In the genomic region with DNA sequence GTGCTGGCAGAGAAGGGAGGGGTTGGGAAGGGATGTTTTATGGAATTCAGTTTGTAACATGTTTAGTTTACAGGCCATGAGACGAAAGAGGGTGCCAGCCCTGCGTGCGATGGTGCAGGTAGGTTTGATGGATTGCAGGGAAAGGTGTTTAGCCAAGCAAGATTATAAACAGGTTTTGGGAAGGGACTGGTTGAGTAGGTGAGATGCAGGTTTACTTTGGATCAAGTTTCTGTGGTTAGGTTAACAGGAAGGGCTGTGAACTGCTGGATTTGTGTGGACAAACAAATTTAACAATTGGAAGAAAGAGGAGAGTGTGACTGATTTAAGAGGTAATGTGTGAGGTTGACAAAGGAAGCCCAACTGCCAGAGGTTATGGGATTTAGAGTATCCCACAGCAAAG, we compare ENCODE assay signal across 19 cellular contexts. TPM values are rescaled to one million over a fixed set of nuclear protein-coding genes. Genes with fewer than 3 reads are reported as not detected.
DNase-seq lines count a peak whose midpoint lies in the region; ATAC-seq and TF ChIP-seq lines count a peak whose summit lies in the region.
"Had no signal": no experiment of that assay in that cellular context is flagged by ENCODE, and none has a peak within 500 bp of the region (broad histone marks: within the 10 kb centered on the region; RNA-seq: fewer than 3 reads in every experiment).

No MANE protein-coding gene starts in this region.

- H3K4me2 ChIP-seq in PC-3 (ENCODE audit: low read length): no peak overlapping the region

- no peak overlapping the region for H3K27ac Mint-ChIP-seq in glutamatergic neuron (ENCODE audit: unreplicated experiment)
- H3K27ac Mint-ChIP-seq: CD4-positive, alpha-beta T cell; IgD-negative memory B cell; T-cell; T-helper 2 cell treated with Interferon-gamma antibody and Interleukin-4, amounts not matched to agents 5 μg/mL and 100 μg/mL, for 36 hours had no signal

- H3K9me3 ChIP-seq in PC-3 (ENCODE audit: low read length) (peaks cover 30% of the 10 kb centered on the region), prostate gland (no peaks in the 10 kb centered on the region)

- H3K9ac ChIP-seq in PC-3 (ENCODE audit: low read length): no peak overlapping the region

- TF ChIP-seq POLR2A in prostate gland (IDR thresholded peaks at IDR 0.05): no peak

- H3K36me3 Mint-ChIP-seq in glutamatergic neuron (ENCODE audit: unreplicated experiment): peaks cover 15% of the 10 kb centered on the region

- CTCF ChIA-PET in PC-3 (lab: Charles Lee): no interaction called here

- H3K9me3 Mint-ChIP-seq in glutamatergic neuron (ENCODE audit: unreplicated experiment): peaks cover 7% of the 10 kb centered on the region

- H3K36me3 ChIP-seq in PC-3 (ENCODE audit: low read depth, low read length): no peaks in the 10 kb centered on the region
- H3K36me3 ChIP-seq in prostate gland: no peaks in the 10 kb centered on the region

- 36% methylated on average over 3 of the region's 3 CpGs for WGBS in prostate gland

- DNase-seq in NCI-H748 (lab: John Stamatoyannopoulos, UW; ENCODE audit: unreplicated experiment) (peak; percentile 42), NCI-H748 treated with DMSO at 0.1 percent for 48 hours (lab: John Stamatoyannopoulos, UW) (no peak), LNCaP clone FGC (ENCODE audit: low read depth) (peak; percentile 50), PC-3 (peak; percentile 48), prostate gland (ENCODE audit: low spot score) (peak; percentile 24), glutamatergic neuron (no peak)
- DNase-seq: Caco-2; CD4-positive, alpha-beta T cell; DMS 273 treated with DMSO at 0.1 percent for 48 hours; GDM1; MV-4-11; NCI-H1105 treated with DMSO at 0.1 percent for 48 hours; NCI-H2081 treated with DMSO at 0.1 percent for 48 hours; NCI-H226; T-cell had no signal

- H3K27ac ChIP-seq in PC-3 (ENCODE audit: low read length) (no peak overlapping the region), prostate gland (no peak overlapping the region)

- POLR2A ChIA-PET in PC-3 (lab: Charles Lee; ENCODE audit: unreplicated experiment): no interaction called here

- BruUV-seq in PC-3 (replicated peaks; lab: Mats Ljungman, UMichigan): no TSS peak

- H3K9me2 ChIP-seq in PC-3 (replicated peaks; ENCODE audit: low read length): no peaks in the 10 kb centered on the region

- intact Hi-C loops in PC-3 (cut with micrococcal nuclease) (no loop called here), prostate gland (cut with DNase I) (no loop called here)

- no peaks in the 10 kb centered on the region for H3K27me3 ChIP-seq in PC-3 (ENCODE audit: low read length)
- no peaks in the 10 kb centered on the region for H3K27me3 ChIP-seq in prostate gland (replicated peaks; ENCODE audit: insufficient read depth)

- ATAC-seq in PC-3 (peak; percentile 69), HG03159 (IDR thresholded peaks at IDR 0.05; ENCODE audit: unreplicated experiment) (no peak)
- ATAC-seq: SK-N-SH treated with all-trans-retinoic acid at 6 μM for 48 hours, T-cell had no signal

- H3K4me3 ChIP-seq in LNCaP clone FGC (ENCODE audit: low read depth, low read length) (no peak overlapping the region), PC-3 (ENCODE audit: low read length) (no peak overlapping the region), prostate gland (no peak overlapping the region)

- no peak overlapping the region for H2AFZ ChIP-seq in PC-3 (ENCODE audit: low read length)

- H3K27me3 Mint-ChIP-seq in glutamatergic neuron (ENCODE audit: unreplicated experiment): peaks cover 2% of the 10 kb centered on the region
- H3K27me3 Mint-ChIP-seq: T-cell had no signal

- H3K79me2 ChIP-seq in PC-3 (ENCODE audit: low read length): no peaks in the 10 kb centered on the region

- no peaks in the 10 kb centered on the region for H4K20me1 ChIP-seq in PC-3 (ENCODE audit: low read length)

- no peak overlapping the region for H3K4me3 Mint-ChIP-seq in glutamatergic neuron (ENCODE audit: unreplicated experiment)
- H3K4me3 Mint-ChIP-seq: CD4-positive, alpha-beta T cell; IgD-negative memory B cell; T-cell; T-helper 2 cell treated with Interferon-gamma antibody and Interleukin-4, amounts not matched to agents 5 μg/mL and 100 μg/mL, for 36 hours had no signal

- H3K4me1 ChIP-seq in PC-3 (ENCODE audit: insufficient read depth, low read length) (no peaks in the 10 kb centered on the region), prostate gland (replicated peaks) (no peaks in the 10 kb centered on the region)
- H3K4me1 ChIP-seq: Caco-2 had no signal

- H3F3A ChIP-seq in PC-3 (ENCODE audit: low read length, unreplicated experiment): no peaks in the 10 kb centered on the region

- H3K4me1 Mint-ChIP-seq in glutamatergic neuron (ENCODE audit: low read depth, unreplicated experiment): no peaks in the 10 kb centered on the region
- H3K4me1 Mint-ChIP-seq: IgD-negative memory B cell, T-cell had no signal

- TF ChIP-seq CTCF in LNCaP clone FGC (IDR thresholded peaks at IDR 0.05; ENCODE audit: control insufficient read depth, extremely low read depth, insufficient read depth): no peak
- no peak for TF ChIP-seq CTCF in PC-3 (conservative IDR thresholded peaks at IDR 0.05; ENCODE audit: low read depth, low read length)
- no peak for TF ChIP-seq CTCF in prostate gland (IDR thresholded peaks at IDR 0.05)
- no peak for TF ChIP-seq CTCF in glutamatergic neuron (IDR thresholded peaks at IDR 0.05; ENCODE audit: partially characterized antibody, unreplicated experiment)

RNA-seq across cellular contexts. Expression of a gene that starts 32.6 kb away (rescaled TPM):
- total RNA-seq in PC-3 (2014; rRNA removed): not detected in 2 replicates
- 100 to 1,000 TPM; 195 to 270 TPM for total RNA-seq in prostate gland
- total RNA-seq in glutamatergic neuron (ENCODE audit: unreplicated experiment): 20.4 TPM

Comparison
In these comparisons a context has a peak if more than half of its experiments do, and no peak if none do; other contexts are left out.
1. DNase-seq: peak in NCI-H748 (single experiment), LNCaP clone FGC (single experiment), PC-3 (single experiment) and prostate gland (single experiment); none in NCI-H748 treated with DMSO at 0.1 percent for 48 hours (single experiment) and glutamatergic neuron (single experiment).
2. RNA of a gene that starts 32.6 kb away (total RNA-seq): 195 to 270 TPM in prostate gland and 20.4 TPM in glutamatergic neuron (single experiment); not detected in PC-3; every median in the first group is over 10 times any median in the second.